ENCODE assay signal across 18 cellular contexts in the genomic region with DNA sequence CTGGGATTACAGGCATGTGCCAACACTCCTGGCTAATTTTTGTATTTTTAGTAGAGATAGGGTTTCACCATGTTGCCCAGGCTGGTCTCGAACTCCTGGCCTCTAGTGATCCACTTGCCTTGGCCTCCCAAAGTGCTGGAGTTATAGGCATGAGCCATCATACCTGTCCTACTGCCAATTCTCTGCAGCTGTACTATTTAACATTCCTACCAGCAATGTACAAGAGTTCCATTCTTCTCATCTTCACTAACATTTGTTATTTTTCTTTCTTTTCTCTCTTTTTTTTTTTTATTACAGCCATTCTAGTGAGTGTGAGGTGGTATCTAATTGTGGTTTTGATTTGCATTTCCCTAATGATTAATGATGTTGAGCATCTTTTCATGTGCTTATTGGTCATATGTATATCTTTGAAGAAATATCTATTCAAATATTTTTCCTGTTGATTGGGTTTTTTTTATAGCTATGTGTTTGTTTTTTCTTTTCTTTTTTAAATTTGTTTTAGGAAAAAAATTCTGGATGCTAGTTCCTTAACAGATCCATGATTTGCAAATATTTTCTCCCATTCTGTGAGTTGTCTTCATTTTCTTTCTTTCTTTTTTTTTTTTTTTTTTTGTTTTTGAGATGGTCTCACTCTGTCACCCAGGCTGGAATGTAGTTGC. TPM values are rescaled to one million over a fixed set of nuclear protein-coding genes. Genes with fewer than 3 reads are reported as not detected.
A peak's percentile ranks its signal among the peaks of the same experiment; 100 is the strongest.
DNase-seq lines count a peak whose midpoint lies in the region; ATAC-seq and TF ChIP-seq lines count a peak whose summit lies in the region.
"Had no signal": no experiment of that assay in that cellular context is flagged by ENCODE, and none has a peak within 500 bp of the region (broad histone marks: within the 10 kb centered on the region; RNA-seq: fewer than 3 reads in every experiment).

No MANE protein-coding gene starts in this region.

- H3K9me2 ChIP-seq in DOHH2 (replicated peaks; ENCODE audit: control insufficient read depth, low read length) = no peaks in the 10 kb centered on the region
- no peaks in the 10 kb centered on the region for H3K9me2 ChIP-seq in PC-9 (ENCODE audit: insufficient read depth)

- intact Hi-C loops in PC-9 (cut with micrococcal nuclease; ENCODE audit: unreplicated experiment) = no loop called here

- BruUV-seq in PC-9 (replicated peaks; lab: Mats Ljungman, UMichigan) = no TSS peak

- H3K4me2 ChIP-seq in DOHH2 (ENCODE audit: low read length) = peak overlapping the region; percentile 16; the same call in 1 of the 2 replicates
- H3K4me2 ChIP-seq in PC-9 = no peak overlapping the region
- H3K4me2 ChIP-seq: A549 had no signal

- H3K4me1 ChIP-seq in DOHH2 (ENCODE audit: control insufficient read depth, low read length) (peaks cover 21% of the 10 kb centered on the region), PC-9 (replicated peaks; ENCODE audit: insufficient read depth) (0 out of 2 replicates have a peak, but pooled peaks cover 3% of the 10 kb centered on the region)

- POLR2A ChIA-PET in WTC11 (lab: Charles Lee) = interaction anchor here (1.0 kb wide), 1 partner anchor 18 kb away, joined by 3 read pairs; no protein-coding TSS in a partner anchor
- POLR2A ChIA-PET in PC-9 (lab: Charles Lee; ENCODE audit: unreplicated experiment) = no interaction called here

- H3K27ac ChIP-seq in DOHH2 (ENCODE audit: low read depth, low read length) = no peak overlapping the region
- H3K27ac ChIP-seq in PC-9 = no peak overlapping the region
- H3K27ac ChIP-seq: A549 had no signal

- H3K27ac Mint-ChIP-seq in WTC11 = peak overlapping the region; percentile 31

- H3K9me3 Mint-ChIP-seq in WTC11 = no peaks in the 10 kb centered on the region

- H3K4me3 Mint-ChIP-seq in WTC11 = no peak overlapping the region

- H3K36me3 ChIP-seq in DOHH2 (ENCODE audit: control insufficient read depth, low read length) = peaks cover 24% of the 10 kb centered on the region
- no peaks in the 10 kb centered on the region for H3K36me3 ChIP-seq in PC-9 (ENCODE audit: low read depth)

- H3F3A ChIP-seq in DOHH2 (ENCODE audit: control insufficient read depth, insufficient read depth) (no peaks in the 10 kb centered on the region), PC-9 (ENCODE audit: insufficient read depth, low read depth) (peaks cover 9% of the 10 kb centered on the region; the same call in 1 of the 2 replicates)

- H3K27me3 ChIP-seq in DOHH2 (ENCODE audit: control insufficient read depth, low read length) = no peaks in the 10 kb centered on the region
- H3K27me3 ChIP-seq in PC-9 (ENCODE audit: insufficient read depth, low read depth) = no peaks in the 10 kb centered on the region
- H3K27me3 ChIP-seq: MG63 had no signal

- H3K27me3 Mint-ChIP-seq in WTC11 (ENCODE audit: low read depth) = no peaks in the 10 kb centered on the region

- CTCF ChIA-PET in WTC11 (lab: Charles Lee) (interaction anchor here (0.8 to 1.7 kb wide), 4 partner anchors 17 to 58 kb away, joined by 3 to 7 read pairs (median 4); a partner anchor contains a TSS), PC-9 (lab: Charles Lee) (interaction anchor here (0.7 kb wide), 2 partner anchors 38 to 75 kb away, joined by 3 to 6 read pairs; no protein-coding TSS in a partner anchor)

- no peak overlapping the region for H3K4me3 ChIP-seq in AG10803 (ENCODE audit: low read length)
- no peak overlapping the region for H3K4me3 ChIP-seq in DOHH2 (ENCODE audit: low read length)
- H3K4me3 ChIP-seq in fibroblast of villous mesenchyme (ENCODE audit: low read depth, low read length) = no peak overlapping the region
- H3K4me3 ChIP-seq in PC-9 = no peak overlapping the region
- H3K4me3 ChIP-seq: A549, MG63 had no signal

- H3K4me1 Mint-ChIP-seq in WTC11 = peaks cover 22% of the 10 kb centered on the region

- H3K9me3 ChIP-seq in DOHH2 (ENCODE audit: control insufficient read depth, insufficient read depth, low read length) (no peaks in the 10 kb centered on the region), PC-9 (ENCODE audit: insufficient read depth, low read depth) (no peaks in the 10 kb centered on the region)
- H3K9me3 ChIP-seq: A549, MG63 had no signal

- no peak overlapping the region for H2AFZ ChIP-seq in PC-9

- DNase-seq in AG10803 (ENCODE audit: low read depth) = peak; percentile 17
- no peak for DNase-seq in WTC11 (ENCODE audit: low spot score)
- DNase-seq in fibroblast of villous mesenchyme (ENCODE audit: low read depth) = peak; percentile 4
- DNase-seq in superior temporal gyrus (ENCODE audit: extremely low spot score) = no peak
- DNase-seq in PC-9 = no peak
- DNase-seq: C1 segment of cervical spinal cord, MG63, NCI-H1092, NCI-H146, NCI-H2081, NCI-H510A, NCI-H774 had no signal

- ATAC-seq in WTC11 = no peak
- ATAC-seq in HG03097 (IDR thresholded peaks at IDR 0.05; ENCODE audit: low FRiP score, unreplicated experiment) = no peak
- no peak for ATAC-seq in HG03139 (IDR thresholded peaks at IDR 0.05; ENCODE audit: unreplicated experiment)
- ATAC-seq: A549, HCT116 had no signal

- no peak for TF ChIP-seq CTCF in AG10803 (conservative IDR thresholded peaks at IDR 0.05; ENCODE audit: low read length)
- TF ChIP-seq CTCF in DOHH2 (IDR thresholded peaks at IDR 0.05; ENCODE audit: low read depth, low read length, poor library complexity, severe bottlenecking) = no peak
- no peak for TF ChIP-seq CTCF in WTC11 (IDR thresholded peaks at IDR 0.05)
- TF ChIP-seq CTCF in fibroblast of villous mesenchyme (IDR thresholded peaks at IDR 0.05; ENCODE audit: insufficient read depth, low read depth, low read length) = no peak
- no peak for TF ChIP-seq CTCF in PC-9 (conservative IDR thresholded peaks at IDR 0.05)

- H3K79me2 ChIP-seq in DOHH2 (ENCODE audit: control insufficient read depth, low read length) (peaks cover 97% of the 10 kb centered on the region), PC-9 (ENCODE audit: low read depth) (peaks cover 96% of the 10 kb centered on the region)

- H4K20me1 ChIP-seq in DOHH2 (ENCODE audit: control insufficient read depth, insufficient read depth, low read depth, low read length) (peaks cover 16% of the 10 kb centered on the region; the same call in 1 of the 2 replicates), PC-9 (ENCODE audit: insufficient read depth) (peaks cover 82% of the 10 kb centered on the region)

- peaks cover 7% of the 10 kb centered on the region for H3K36me3 Mint-ChIP-seq in WTC11

TF ChIP-seq in WTC11, 78 proteins besides CTCF, POLR2A, EP300 and RAD21 (continues in another document):
- TF ChIP-seq, protein P1, sequence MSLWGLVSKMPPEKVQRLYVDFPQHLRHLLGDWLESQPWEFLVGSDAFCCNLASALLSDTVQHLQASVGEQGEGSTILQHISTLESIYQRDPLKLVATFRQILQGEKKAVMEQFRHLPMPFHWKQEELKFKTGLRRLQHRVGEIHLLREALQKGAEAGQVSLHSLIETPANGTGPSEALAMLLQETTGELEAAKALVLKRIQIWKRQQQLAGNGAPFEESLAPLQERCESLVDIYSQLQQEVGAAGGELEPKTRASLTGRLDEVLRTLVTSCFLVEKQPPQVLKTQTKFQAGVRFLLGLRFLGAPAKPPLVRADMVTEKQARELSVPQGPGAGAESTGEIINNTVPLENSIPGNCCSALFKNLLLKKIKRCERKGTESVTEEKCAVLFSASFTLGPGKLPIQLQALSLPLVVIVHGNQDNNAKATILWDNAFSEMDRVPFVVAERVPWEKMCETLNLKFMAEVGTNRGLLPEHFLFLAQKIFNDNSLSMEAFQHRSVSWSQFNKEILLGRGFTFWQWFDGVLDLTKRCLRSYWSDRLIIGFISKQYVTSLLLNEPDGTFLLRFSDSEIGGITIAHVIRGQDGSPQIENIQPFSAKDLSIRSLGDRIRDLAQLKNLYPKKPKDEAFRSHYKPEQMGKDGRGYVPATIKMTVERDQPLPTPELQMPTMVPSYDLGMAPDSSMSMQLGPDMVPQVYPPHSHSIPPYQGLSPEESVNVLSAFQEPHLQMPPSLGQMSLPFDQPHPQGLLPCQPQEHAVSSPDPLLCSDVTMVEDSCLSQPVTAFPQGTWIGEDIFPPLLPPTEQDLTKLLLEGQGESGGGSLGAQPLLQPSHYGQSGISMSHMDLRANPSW (CRISPR knock-in tag; conservative IDR thresholded peaks at IDR 0.05; ENCODE audit: low read depth) = no peak
- no peak for TF ChIP-seq SP1 (CRISPR knock-in tag; conservative IDR thresholded peaks at IDR 0.05)
- TF ChIP-seq, protein P2, sequence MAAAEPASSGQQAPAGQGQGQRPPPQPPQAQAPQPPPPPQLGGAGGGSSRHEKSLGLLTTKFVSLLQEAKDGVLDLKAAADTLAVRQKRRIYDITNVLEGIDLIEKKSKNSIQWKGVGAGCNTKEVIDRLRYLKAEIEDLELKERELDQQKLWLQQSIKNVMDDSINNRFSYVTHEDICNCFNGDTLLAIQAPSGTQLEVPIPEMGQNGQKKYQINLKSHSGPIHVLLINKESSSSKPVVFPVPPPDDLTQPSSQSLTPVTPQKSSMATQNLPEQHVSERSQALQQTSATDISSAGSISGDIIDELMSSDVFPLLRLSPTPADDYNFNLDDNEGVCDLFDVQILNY (CRISPR knock-in tag; IDR thresholded peaks at IDR 0.05) = no peak
- TF ChIP-seq, protein P3, sequence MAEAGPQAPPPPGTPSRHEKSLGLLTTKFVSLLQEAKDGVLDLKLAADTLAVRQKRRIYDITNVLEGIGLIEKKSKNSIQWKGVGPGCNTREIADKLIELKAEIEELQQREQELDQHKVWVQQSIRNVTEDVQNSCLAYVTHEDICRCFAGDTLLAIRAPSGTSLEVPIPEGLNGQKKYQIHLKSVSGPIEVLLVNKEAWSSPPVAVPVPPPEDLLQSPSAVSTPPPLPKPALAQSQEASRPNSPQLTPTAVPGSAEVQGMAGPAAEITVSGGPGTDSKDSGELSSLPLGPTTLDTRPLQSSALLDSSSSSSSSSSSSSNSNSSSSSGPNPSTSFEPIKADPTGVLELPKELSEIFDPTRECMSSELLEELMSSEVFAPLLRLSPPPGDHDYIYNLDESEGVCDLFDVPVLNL (CRISPR knock-in tag; IDR thresholded peaks at IDR 0.05; ENCODE audit: borderline replicate concordance, low read depth) = no peak
- no peak for TF ChIP-seq NR2C2 (CRISPR knock-in tag; IDR thresholded peaks at IDR 0.05)
- TF ChIP-seq TEAD1 (CRISPR knock-in tag; IDR thresholded peaks at IDR 0.05) = no peak
- TF ChIP-seq NFATC4 (CRISPR knock-in tag; IDR thresholded peaks at IDR 0.05) = no peak
- TF ChIP-seq, protein P4, sequence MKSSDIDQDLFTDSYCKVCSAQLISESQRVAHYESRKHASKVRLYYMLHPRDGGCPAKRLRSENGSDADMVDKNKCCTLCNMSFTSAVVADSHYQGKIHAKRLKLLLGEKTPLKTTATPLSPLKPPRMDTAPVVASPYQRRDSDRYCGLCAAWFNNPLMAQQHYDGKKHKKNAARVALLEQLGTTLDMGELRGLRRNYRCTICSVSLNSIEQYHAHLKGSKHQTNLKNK (CRISPR knock-in tag; IDR thresholded peaks at IDR 0.05) = no peak
- TF ChIP-seq, protein P5, sequence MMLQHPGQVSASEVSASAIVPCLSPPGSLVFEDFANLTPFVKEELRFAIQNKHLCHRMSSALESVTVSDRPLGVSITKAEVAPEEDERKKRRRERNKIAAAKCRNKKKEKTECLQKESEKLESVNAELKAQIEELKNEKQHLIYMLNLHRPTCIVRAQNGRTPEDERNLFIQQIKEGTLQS (CRISPR knock-in tag; conservative IDR thresholded peaks at IDR 0.05) = no peak

RNA-seq across cellular contexts. Expression of a gene that starts 17.4 kb away (rescaled TPM):
- total RNA-seq in WTC11 (2021) (89.8 to 113 TPM (median 105 TPM) in 3 replicates), fibroblast of villous mesenchyme (64.8 and 66.0 TPM in 2 replicates), PC-9 (2021) (90.7 and 109 TPM in 2 replicates)

RNA-seq across cellular contexts. Expression of a gene that starts 59.0 kb away (rescaled TPM):
- 0.37 to 0.76 TPM (median 0.50 TPM) in 3 replicates for total RNA-seq in WTC11 (2021)
- total RNA-seq in fibroblast of villous mesenchyme = not detected in 2 replicates
- 0.20 and 0.53 TPM in 2 replicates for total RNA-seq in PC-9 (2021)
- total RNA-seq: HepG2 had no signal

Comparison
In these comparisons a context has a peak if more than half of its experiments do, and no peak if none do; other contexts are left out.
1. DNase-seq: peak in AG10803 (single experiment) and fibroblast of villous mesenchyme (single experiment); none in WTC11 (single experiment), superior temporal gyrus (single experiment) and PC-9 (0 of 2).